Comparison of ENCODE assay signal across 8 cellular contexts in the genomic region with DNA sequence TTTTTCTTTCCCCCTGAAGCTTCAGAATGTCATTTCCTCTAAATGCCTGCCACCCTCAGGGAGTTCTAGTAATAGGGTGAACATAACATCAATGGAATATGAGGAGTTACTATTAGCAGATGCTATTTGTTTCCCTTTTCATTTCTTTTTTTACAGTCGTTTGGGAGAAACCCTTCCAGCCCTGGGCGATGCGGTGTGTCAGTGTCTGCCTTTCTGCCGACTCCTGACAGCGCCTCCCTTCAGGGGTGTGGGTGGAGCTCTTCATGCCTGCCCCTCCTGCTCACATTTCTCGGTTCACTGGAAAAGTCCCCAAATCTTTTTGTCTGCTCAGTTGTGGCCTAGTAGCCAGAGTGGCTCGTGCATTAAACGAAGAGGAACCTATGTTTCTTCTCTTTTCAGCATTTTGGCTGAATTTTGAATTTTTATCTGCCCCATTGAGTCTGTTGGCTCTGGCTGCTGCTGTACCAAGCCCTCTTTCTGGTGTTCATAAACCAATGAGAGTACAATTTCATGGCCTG.
DNase-seq lines count a peak whose midpoint lies in the region; ATAC-seq and TF ChIP-seq lines count a peak whose summit lies in the region.

No MANE protein-coding gene starts in this region.

- H3K27me3 Mint-ChIP-seq in dendritic cell treated with granulocyte-macrophage colony-stimulating factor and Interleukin-4, amounts not matched to agents 40 ng/mL and 50 ng/mL, for 4 days = no peaks in the 10 kb centered on the region

- peak overlapping the region; percentile 40 for H3K4me3 Mint-ChIP-seq in dendritic cell treated with granulocyte-macrophage colony-stimulating factor and Interleukin-4, amounts not matched to agents 40 ng/mL and 50 ng/mL, for 4 days

- no peaks in the 10 kb centered on the region for H3K36me3 ChIP-seq in upper lobe of right lung

- intact Hi-C loops in dendritic cell treated with granulocyte-macrophage colony-stimulating factor and Interleukin-4, amounts not matched to agents 40 ng/mL and 50 ng/mL, for 4 days (cut with micrococcal nuclease) = loop anchor here (1.0 kb wide), 1 partner anchor 14 kb away; no protein-coding TSS in a partner anchor
- intact Hi-C loops in upper lobe of right lung (cut with DNase I) = no loop called here

- ATAC-seq in HG02588 (IDR thresholded peaks at IDR 0.05; ENCODE audit: unreplicated experiment) = peak; percentile 93
- peak; percentile 68 for ATAC-seq in upper lobe of right lung

- peak overlapping the region; percentile 88 for H3K27ac Mint-ChIP-seq in dendritic cell treated with granulocyte-macrophage colony-stimulating factor and Interleukin-4, amounts not matched to agents 40 ng/mL and 50 ng/mL, for 4 days

- peaks cover 61% of the 10 kb centered on the region for H3K4me1 ChIP-seq in upper lobe of right lung

- H3K36me3 Mint-ChIP-seq in dendritic cell treated with granulocyte-macrophage colony-stimulating factor and Interleukin-4, amounts not matched to agents 40 ng/mL and 50 ng/mL, for 4 days (ENCODE audit: low read depth) = no peaks in the 10 kb centered on the region

- peak; percentile 22 for DNase-seq in activated CD4-positive, alpha-beta T cell treated with anti-CD3 and anti-CD28 coated beads for 48 hours
- no peak for DNase-seq in activated CD4-positive, alpha-beta T cell treated with anti-CD3 and anti-CD28 coated beads for 1 hour
- DNase-seq in NCI-H69 (lab: John Stamatoyannopoulos, UW) (peak; percentile 40), medulla oblongata (ENCODE audit: extremely low spot score) (peak; percentile 86), upper lobe of right lung (no peak), NCI-H1092 (lab: John Stamatoyannopoulos, UW) (no peak)

- H3K4me3 ChIP-seq in upper lobe of right lung = peak overlapping the region; percentile 36

- no peaks in the 10 kb centered on the region for H3K9me3 Mint-ChIP-seq in dendritic cell treated with granulocyte-macrophage colony-stimulating factor and Interleukin-4, amounts not matched to agents 40 ng/mL and 50 ng/mL, for 4 days

- H3K9me3 ChIP-seq in upper lobe of right lung = no peaks in the 10 kb centered on the region

- H3K27ac ChIP-seq in upper lobe of right lung = peak overlapping the region; percentile 4

- no peak for TF ChIP-seq CTCF in upper lobe of right lung (IDR thresholded peaks at IDR 0.05)

- no peaks in the 10 kb centered on the region for H3K27me3 ChIP-seq in upper lobe of right lung

- peaks cover 83% of the 10 kb centered on the region for H3K4me1 Mint-ChIP-seq in dendritic cell treated with granulocyte-macrophage colony-stimulating factor and Interleukin-4, amounts not matched to agents 40 ng/mL and 50 ng/mL, for 4 days (ENCODE audit: low read depth)

Comparison
In these comparisons a context has a peak if more than half of its experiments do, and no peak if none do; other contexts are left out.
1. DNase-seq: peak in activated CD4-positive, alpha-beta T cell treated with anti-CD3 and anti-CD28 coated beads for 48 hours (single experiment), NCI-H69 (single experiment) and medulla oblongata (single experiment); none in activated CD4-positive, alpha-beta T cell treated with anti-CD3 and anti-CD28 coated beads for 1 hour (single experiment), upper lobe of right lung (single experiment) and NCI-H1092 (single experiment).